In genomic region chr20:4708856-4709255, GRCh38 we compare ENCODE assay signal across 23 cellular contexts. TPM values are rescaled to one million over a fixed set of nuclear protein-coding genes. Genes with fewer than 3 reads are reported as not detected.
"Had no signal": no experiment of that assay in that cellular context is flagged by ENCODE, and none has a peak within 500 bp of the region (broad histone marks: within the 10 kb centered on the region; RNA-seq: fewer than 3 reads in every experiment).

No MANE protein-coding gene starts in this region.

- H3K27ac ChIP-seq: RWPE1 had no signal

- H3K9me3 ChIP-seq: SK-N-SH had no signal

- FAIRE-seq: RCC 7860 had no signal

- DNase-seq: KBM-7, MV-4-11, NCI-H1048, NCI-H1105, NCI-H1417, NCI-H1436 treated with DMSO at 0.1 percent for 48 hours, NCI-H1694, NCI-H187 treated with DMSO at 0.1 percent for 48 hours, NCI-H2029 treated with DMSO at 0.1 percent for 48 hours, NCI-H226, NCI-H446, NCI-H510A, NCI-H524 treated with DMSO at 0.1 percent for 48 hours, NCI-H69, NCI-H774, SHP77, SK-N-SH had no signal

RNA-seq across cellular contexts. Expression of gene PRND, which starts 12.9 kb away (rescaled TPM):
- total RNA-seq: HT-29, LHCN-M2, MCF 10A, SK-MEL-5 had no signal
- polyA plus RNA-seq: SK-N-SH had no signal
